In genomic region chr10:123781956-123782500, GRCh38 we compare ENCODE assay signal across 15 cellular contexts.
A peak's percentile ranks its signal among the peaks of the same experiment; 100 is the strongest.
DNase-seq lines count a peak whose midpoint lies in the region; ATAC-seq and TF ChIP-seq lines count a peak whose summit lies in the region.
"Had no signal": no experiment of that assay in that cellular context is flagged by ENCODE, and none has a peak within 500 bp of the region (broad histone marks: within the 10 kb centered on the region; RNA-seq: fewer than 3 reads in every experiment).

No MANE protein-coding gene starts in this region.

- in situ Hi-C loops in HAP-1 (cut with MboI; ENCODE audit: low sequenced_read_pairs): no loop called here

- H3K9me3 ChIP-seq in HAP-1 (no peaks in the 10 kb centered on the region), breast epithelium (no peaks in the 10 kb centered on the region), thyroid gland (no peaks in the 10 kb centered on the region)
- H3K9me3 ChIP-seq: BLaER1, Peyer's patch had no signal

- H3K36me3 ChIP-seq in HAP-1 (replicated peaks) (no peaks in the 10 kb centered on the region), breast epithelium (no peaks in the 10 kb centered on the region), thyroid gland (no peaks in the 10 kb centered on the region)
- H3K36me3 ChIP-seq: BLaER1, Peyer's patch had no signal

- TF ChIP-seq CTCF in breast epithelium (IDR thresholded peaks at IDR 0.05) (no peak), fibroblast of the aortic adventitia (IDR thresholded peaks at IDR 0.05; ENCODE audit: insufficient read depth, low read length) (no peak), thyroid gland (IDR thresholded peaks at IDR 0.05) (no peak), GM10266 (IDR thresholded peaks at IDR 0.05; ENCODE audit: control insufficient read depth, insufficient read depth, low read depth, missing control alignments) (no peak)

- peaks cover 2% of the 10 kb centered on the region; the same call in 1 of the 2 replicates for H3K4me1 ChIP-seq in HAP-1
- H3K4me1 ChIP-seq in breast epithelium: peaks cover 0 to 10% of the 10 kb centered on the region in 2 donors
- H3K4me1 ChIP-seq in thyroid gland: peaks cover 0 to 14% of the 10 kb centered on the region in 2 donors
- H3K4me1 ChIP-seq: BLaER1, Peyer's patch had no signal

- H3K27ac ChIP-seq in breast epithelium (peak overlapping the region; percentile 10 to 12), thyroid gland (no peak overlapping the region)
- H3K27ac ChIP-seq: BLaER1, KMS-11, Peyer's patch had no signal

- TF ChIP-seq POLR2A in breast epithelium (IDR thresholded peaks at IDR 0.05): no peak
- no peak for TF ChIP-seq POLR2A in thyroid gland (IDR thresholded peaks at IDR 0.05)

- ATAC-seq in HG03342 (IDR thresholded peaks at IDR 0.05; ENCODE audit: unreplicated experiment) (no peak), GM19328 (IDR thresholded peaks at IDR 0.05; ENCODE audit: unreplicated experiment) (no peak)

- WGBS in thyroid gland, 2 donors: 23 to 35% methylated on average over 8 of the region's 8 CpGs

- intact Hi-C loops in breast epithelium (cut with DNase I; ENCODE audit: low total_unique reads) (no loop called here), thyroid gland (cut with DNase I) (no loop called here)

- DNase-seq in HAP-1 (ENCODE audit: low spot score in 2 of 2) (peak; percentile 40 to 69), breast epithelium (ENCODE audit: low spot score in 2 of 2) (no peak), fibroblast of the aortic adventitia (ENCODE audit: low read depth) (peak; percentile 21), thyroid gland (peak; percentile 31 to 50), GM10266 (ENCODE audit: extremely low spot score) (no peak)
- DNase-seq: CD8-positive, alpha-beta memory T cell; HCEC 1CT; MM.1S; NCI-H187 treated with DMSO at 0.1 percent for 48 hours; Peyer's patch; SHP77 had no signal

- no peaks in the 10 kb centered on the region for H3K27me3 ChIP-seq in HAP-1 (ENCODE audit: low read depth)
- no peaks in the 10 kb centered on the region for H3K27me3 ChIP-seq in breast epithelium
- H3K27me3 ChIP-seq in thyroid gland: no peaks in the 10 kb centered on the region
- H3K27me3 ChIP-seq: Peyer's patch had no signal

- H3K4me3 ChIP-seq in HAP-1 (no peak overlapping the region), breast epithelium (no peak overlapping the region), fibroblast of the aortic adventitia (ENCODE audit: low read depth, low read length) (no peak overlapping the region), thyroid gland (replicated peaks in 1 of 3) (no peak overlapping the region)
- H3K4me3 ChIP-seq: BLaER1, Peyer's patch had no signal

Comparison
In these comparisons a context has a peak if more than half of its experiments do, and no peak if none do; other contexts are left out.
1. DNase-seq: peak in HAP-1 (2 of 2), fibroblast of the aortic adventitia (single experiment) and thyroid gland (2 of 2); none in breast epithelium (0 of 2) and GM10266 (single experiment).
2. H3K27ac ChIP-seq: peak in breast epithelium (2 of 2); none in thyroid gland (0 of 3).